Comparison of ENCODE assay signal across 1 cellular context in the genomic region with DNA sequence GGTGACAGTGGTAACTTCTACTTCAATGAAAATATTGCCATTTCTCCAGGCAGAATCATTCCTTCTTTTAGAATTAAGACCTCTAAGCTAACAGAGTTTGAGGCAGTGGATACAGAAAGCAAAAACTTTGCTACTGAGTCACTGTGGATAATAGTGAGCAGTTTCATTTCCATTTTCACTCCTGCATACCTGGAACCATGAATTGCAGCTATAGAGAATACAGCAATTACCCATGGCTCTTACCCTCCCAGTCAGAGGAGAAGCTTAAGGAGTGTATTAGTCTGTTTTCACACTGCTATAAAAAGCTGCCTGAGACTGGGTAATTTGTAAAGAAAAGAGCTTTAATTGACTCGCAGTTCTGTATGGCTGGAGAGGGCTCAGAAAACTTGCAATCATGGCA.
TF ChIP-seq lines count a peak whose summit lies in the region.

No MANE protein-coding gene starts in this region.

TF ChIP-seq in GM12878, 131 proteins besides CTCF, POLR2A, EP300 and RAD21:
- TF ChIP-seq ZNF622 (IDR thresholded peaks at IDR 0.05) (no peak), JUND (IDR thresholded peaks at IDR 0.05; ENCODE audit: low read depth, low read length) (no peak), POLR2AphosphoS2 (IDR thresholded peaks at IDR 0.05; ENCODE audit: low read depth, low read length) (no peak), HDAC2 (IDR thresholded peaks at IDR 0.05) (no peak), NBN (IDR thresholded peaks at IDR 0.05) (no peak), IKZF2 (IDR thresholded peaks at IDR 0.05) (no peak)
